In genomic region chr6:24971067-24971466, GRCh38 we compare ENCODE assay signal across 23 cellular contexts.
"Had no signal": no experiment of that assay in that cellular context is flagged by ENCODE, and none has a peak within 500 bp of the region (broad histone marks: within the 10 kb centered on the region; RNA-seq: fewer than 3 reads in every experiment).

No MANE protein-coding gene starts in this region.

- H3K27ac ChIP-seq: ascending aorta, body of pancreas, PC-9, VCaP had no signal

- H3K27me3 Mint-ChIP-seq: activated CD4-positive, alpha-beta memory T cell treated with anti-CD3 and anti-CD28 coated beads for 36 hours; activated CD4-positive, alpha-beta T cell treated with anti-CD3 and anti-CD28 coated beads, Interleukin-2, amount 10 ng/mL, durations not matched to agents 7 days and 5 days; activated naive CD8-positive, alpha-beta T cell treated with anti-CD3 and anti-CD28 coated beads, Interleukin-2, amount 50 U/mL, for 24 hours; T-cell had no signal

- H3K9me3 Mint-ChIP-seq: activated CD4-positive, alpha-beta memory T cell treated with anti-CD3 and anti-CD28 coated beads for 36 hours; activated naive CD4-positive, alpha-beta T cell treated with anti-CD3 and anti-CD28 coated beads, Interleukin-2, amount 50 U/mL, for 72 hours had no signal

- H3K27ac Mint-ChIP-seq: activated CD4-positive, alpha-beta memory T cell treated with anti-CD3 and anti-CD28 coated beads for 36 hours; activated CD4-positive, alpha-beta T cell treated with anti-CD3 and anti-CD28 coated beads, Interleukin-2, amount 10 ng/mL, durations not matched to agents 7 days and 5 days; activated naive CD4-positive, alpha-beta T cell treated with anti-CD3 and anti-CD28 coated beads, Interleukin-2, amount 50 U/mL, for 72 hours; activated naive CD8-positive, alpha-beta T cell treated with anti-CD3 and anti-CD28 coated beads, Interleukin-2, amount 50 U/mL, for 24 hours had no signal

- H3K4me3 Mint-ChIP-seq: activated CD4-positive, alpha-beta memory T cell treated with anti-CD3 and anti-CD28 coated beads for 36 hours; activated CD4-positive, alpha-beta T cell treated with anti-CD3 and anti-CD28 coated beads, Interleukin-2, amount 10 ng/mL, durations not matched to agents 7 days and 5 days; activated naive CD8-positive, alpha-beta T cell treated with anti-CD3 and anti-CD28 coated beads, Interleukin-2, amount 50 U/mL, for 24 hours; activated T-cell treated with anti-CD3 and anti-CD28 coated beads, Interleukin-2, amount 50 U/mL, for 4 hours; T-cell had no signal

- H3K9me3 ChIP-seq: ascending aorta, body of pancreas, MG63 had no signal

- H3K4me1 ChIP-seq: ascending aorta, body of pancreas had no signal

- DNase-seq: activated CD4-positive, alpha-beta memory T cell treated with anti-CD3 and anti-CD28 coated beads for 36 hours; activated CD4-positive, alpha-beta T cell treated with anti-CD3 and anti-CD28 coated beads, Interleukin-2, amount 10 ng/mL, durations not matched to agents 7 days and 5 days; activated CD4-positive, CD25-positive, alpha-beta regulatory T cell; activated CD8-positive, alpha-beta memory T cell treated with anti-CD3 and anti-CD28 coated beads for 24 hours; activated effector memory CD4-positive, alpha-beta T cell treated with anti-CD3 and anti-CD28 coated beads, Interleukin-2, amount 50 U/mL, for 16 hours; activated naive CD4-positive, alpha-beta T cell treated with Interleukin-2 at 50 U/mL for 16 hours; activated naive CD8-positive, alpha-beta T cell treated with anti-CD3 and anti-CD28 coated beads, Interleukin-2, amount 50 U/mL, for 24 hours; activated T-cell treated with anti-CD3 and anti-CD28 coated beads, Interleukin-2, amount 50 U/mL, for 4 hours; amniotic stem cell; body of pancreas; MG63; MV-4-11; NCI-H1092 treated with DMSO at 0.1 percent for 48 hours; NCI-H1436; NCI-H1694 treated with DMSO at 0.1 percent for 48 hours; NCI-H2029 treated with DMSO at 0.1 percent for 48 hours; NCI-H510A treated with DMSO at 0.1 percent for 48 hours; PC-9; SIG-M5; T-cell had no signal

- H3K36me3 ChIP-seq: ascending aorta, MG63 had no signal

- H3K4me2 ChIP-seq: PC-9 had no signal

- H3K4me3 ChIP-seq: ascending aorta, body of pancreas, MG63, PC-9 had no signal

- H3K27me3 ChIP-seq: ascending aorta, body of pancreas, MG63 had no signal

- ATAC-seq: activated naive CD4-positive, alpha-beta T cell treated with anti-CD3 and anti-CD28 coated beads, Interleukin-2, amount 50 U/mL, for 72 hours; activated naive CD8-positive, alpha-beta T cell treated with anti-CD3 and anti-CD28 coated beads, Interleukin-2, amount 50 U/mL, for 24 hours; activated T-cell treated with anti-CD3 and anti-CD28 coated beads, Interleukin-2, amount 50 U/mL, for 4 hours; body of pancreas; T-cell had no signal

- H2AFZ ChIP-seq: PC-9 had no signal
